6 cellular contexts compared by ENCODE assay signal in genomic region chr4:145976680-145977079, GRCh38.
"Had no signal": no experiment of that assay in that cellular context is flagged by ENCODE, and none has a peak within 500 bp of the region (broad histone marks: within the 10 kb centered on the region; RNA-seq: fewer than 3 reads in every experiment).

No MANE protein-coding gene starts in this region.

- H3K4me3 ChIP-seq: K562 had no signal

- H3K27ac Mint-ChIP-seq: IgD-negative memory B cell had no signal

- H3K4me3 Mint-ChIP-seq: IgD-negative memory B cell had no signal

- H3K36me3 Mint-ChIP-seq: IgD-negative memory B cell had no signal

- DNase-seq: KBM-7, KG1 had no signal

- ATAC-seq: HepG2, K562 had no signal

- H3K27ac ChIP-seq: HL-60 had no signal
